ENCODE assay signal across 17 cellular contexts in genomic region chr12:54328595-54329337, GRCh38. TPM values are rescaled to one million over a fixed set of nuclear protein-coding genes. Genes with fewer than 3 reads are reported as not detected.
DNase-seq lines count a peak whose midpoint lies in the region; ATAC-seq and TF ChIP-seq lines count a peak whose summit lies in the region.
"Had no signal": no experiment of that assay in that cellular context is flagged by ENCODE, and none has a peak within 500 bp of the region (broad histone marks: within the 10 kb centered on the region; RNA-seq: fewer than 3 reads in every experiment).

No MANE protein-coding gene starts in this region.

- H3K4me1 ChIP-seq in lower lobe of right lung = peaks cover 76% of the 10 kb centered on the region
- H3K4me1 ChIP-seq: BE2C, SJCRH30 had no signal

- TF ChIP-seq CTCF in lower lobe of right lung (IDR thresholded peaks at IDR 0.05) = no peak

- H3K36me3 Mint-ChIP-seq in stimulated activated naive CD8-positive, alpha-beta T cell treated with anti-CD3 and anti-CD28 coated beads, Interleukin-15, Interleukin-2, amounts not matched to agents 100 ng/mL and 50 ng/mL, for 24 hours (ENCODE audit: low read depth) = peaks cover 4% of the 10 kb centered on the region
- peaks cover 17% of the 10 kb centered on the region for H3K36me3 Mint-ChIP-seq in activated CD4-positive, alpha-beta memory T cell treated with anti-CD3 and anti-CD28 coated beads, Interleukin-2, amount 10 ng/mL, durations not matched to agents 7 days and 5 days (ENCODE audit: low read depth)

- no peak for DNase-seq in stimulated activated naive CD8-positive, alpha-beta T cell treated with anti-CD3 and anti-CD28 coated beads, Interleukin-15, amount 100 ng/mL, for 72 hours
- DNase-seq in activated CD4-positive, alpha-beta memory T cell treated with anti-CD3 and anti-CD28 coated beads, Interleukin-2, amount 10 ng/mL, durations not matched to agents 7 days and 5 days = no peak
- DNase-seq in lower lobe of right lung = no peak
- no peak for DNase-seq in G401 (ENCODE audit: low spot score)
- no peak for DNase-seq in NCI-H2107 (lab: John Stamatoyannopoulos, UW)
- DNase-seq: activated CD4-positive, alpha-beta T cell treated with anti-CD3 and anti-CD28 coated beads for 1 hour; adrenal gland; BE2C; dorsolateral prefrontal cortex; NCI-H526 treated with DMSO at 0.1 percent for 48 hours; SJCRH30 had no signal

- in situ Hi-C loops in G401 (cut with HindIII; ENCODE audit: low sequenced_read_pairs) = loop anchor here (5.0 kb wide), 1 partner anchor 36 kb away; no protein-coding TSS in a partner anchor

- POLR2A ChIA-PET in activated CD4-positive, alpha-beta memory T cell treated with anti-CD3 and anti-CD28 coated beads, Interleukin-2, amount 10 ng/mL, durations not matched to agents 7 days and 5 days (lab: Charles Lee) = interaction anchor here (0.7 to 2.5 kb wide), 4 partner anchors 30 to 51 kb away, joined by 3 to 7 read pairs (median 4); no protein-coding TSS in a partner anchor

- peak overlapping the region; percentile 43 for H3K27ac Mint-ChIP-seq in stimulated activated naive CD8-positive, alpha-beta T cell treated with anti-CD3 and anti-CD28 coated beads, Interleukin-15, Interleukin-2, amounts not matched to agents 100 ng/mL and 50 ng/mL, for 24 hours
- peak overlapping the region in 1 of 2 donors; percentile 19 for H3K27ac Mint-ChIP-seq in stimulated activated naive CD8-positive, alpha-beta T cell treated with anti-CD3 and anti-CD28 coated beads, Interleukin-15, amount 100 ng/mL, for 72 hours
- H3K27ac Mint-ChIP-seq in activated CD4-positive, alpha-beta memory T cell treated with anti-CD3 and anti-CD28 coated beads, Interleukin-2, amount 10 ng/mL, durations not matched to agents 7 days and 5 days = peak overlapping the region; percentile 55

- H3K27me3 ChIP-seq in lower lobe of right lung (ENCODE audit: low read depth) = no peaks in the 10 kb centered on the region
- H3K27me3 ChIP-seq: adrenal gland, BE2C, dorsolateral prefrontal cortex, gastroesophageal sphincter, SJCRH30 had no signal

- intact Hi-C loops in lower lobe of right lung (cut with DNase I) = no loop called here

- no peak for ATAC-seq in stimulated activated naive CD8-positive, alpha-beta T cell treated with anti-CD3 and anti-CD28 coated beads, Interleukin-15, amount 100 ng/mL, for 72 hours
- ATAC-seq in lower lobe of right lung (no peak), HG03460 (IDR thresholded peaks at IDR 0.05; ENCODE audit: unreplicated experiment) (no peak), GM21529 (IDR thresholded peaks at IDR 0.05; ENCODE audit: unreplicated experiment) (no peak)
- ATAC-seq: gastroesophageal sphincter had no signal

- peak overlapping the region; percentile 20 for H3K27ac ChIP-seq in lower lobe of right lung
- H3K27ac ChIP-seq: gastroesophageal sphincter, SJCRH30 had no signal

- no peaks in the 10 kb centered on the region for H3K9me3 ChIP-seq in lower lobe of right lung
- H3K9me3 ChIP-seq: adrenal gland, BE2C, gastroesophageal sphincter, SJCRH30 had no signal

- no peak overlapping the region for H3K4me3 ChIP-seq in lower lobe of right lung
- H3K4me3 ChIP-seq: adrenal gland, dorsolateral prefrontal cortex, gastroesophageal sphincter, SJCRH30 had no signal

- H3K27me3 Mint-ChIP-seq in stimulated activated naive CD8-positive, alpha-beta T cell treated with anti-CD3 and anti-CD28 coated beads, Interleukin-15, Interleukin-2, amounts not matched to agents 100 ng/mL and 50 ng/mL, for 24 hours = no peaks in the 10 kb centered on the region
- H3K27me3 Mint-ChIP-seq in stimulated activated naive CD8-positive, alpha-beta T cell treated with anti-CD3 and anti-CD28 coated beads, Interleukin-15, amount 100 ng/mL, for 72 hours = no peaks in the 10 kb centered on the region
- no peaks in the 10 kb centered on the region for H3K27me3 Mint-ChIP-seq in activated CD4-positive, alpha-beta memory T cell treated with anti-CD3 and anti-CD28 coated beads, Interleukin-2, amount 10 ng/mL, durations not matched to agents 7 days and 5 days

- H3K36me3 ChIP-seq in lower lobe of right lung = peaks cover 16% of the 10 kb centered on the region
- H3K36me3 ChIP-seq: adrenal gland, BE2C had no signal

- no peaks in the 10 kb centered on the region for H3K9me3 Mint-ChIP-seq in stimulated activated naive CD8-positive, alpha-beta T cell treated with anti-CD3 and anti-CD28 coated beads, Interleukin-15, Interleukin-2, amounts not matched to agents 100 ng/mL and 50 ng/mL, for 24 hours
- H3K9me3 Mint-ChIP-seq in stimulated activated naive CD8-positive, alpha-beta T cell treated with anti-CD3 and anti-CD28 coated beads, Interleukin-15, amount 100 ng/mL, for 72 hours = no peaks in the 10 kb centered on the region
- no peaks in the 10 kb centered on the region for H3K9me3 Mint-ChIP-seq in activated CD4-positive, alpha-beta memory T cell treated with anti-CD3 and anti-CD28 coated beads, Interleukin-2, amount 10 ng/mL, durations not matched to agents 7 days and 5 days

- CTCF ChIA-PET in activated CD4-positive, alpha-beta memory T cell treated with anti-CD3 and anti-CD28 coated beads, Interleukin-2, amount 10 ng/mL, durations not matched to agents 7 days and 5 days (lab: Charles Lee) = interaction anchor here (0.8 to 5.1 kb wide), 6 partner anchors 7 to 71 kb away, joined by 3 to 105 read pairs (median 6); no protein-coding TSS in a partner anchor

- peaks cover 65% of the 10 kb centered on the region for H3K4me1 Mint-ChIP-seq in stimulated activated naive CD8-positive, alpha-beta T cell treated with anti-CD3 and anti-CD28 coated beads, Interleukin-15, Interleukin-2, amounts not matched to agents 100 ng/mL and 50 ng/mL, for 24 hours (ENCODE audit: low read depth)
- H3K4me1 Mint-ChIP-seq in stimulated activated naive CD8-positive, alpha-beta T cell treated with anti-CD3 and anti-CD28 coated beads, Interleukin-15, amount 100 ng/mL, for 72 hours = peaks cover 59% of the 10 kb centered on the region
- peaks cover 71% of the 10 kb centered on the region for H3K4me1 Mint-ChIP-seq in activated CD4-positive, alpha-beta memory T cell treated with anti-CD3 and anti-CD28 coated beads, Interleukin-2, amount 10 ng/mL, durations not matched to agents 7 days and 5 days

- H3K4me3 Mint-ChIP-seq in stimulated activated naive CD8-positive, alpha-beta T cell treated with anti-CD3 and anti-CD28 coated beads, Interleukin-15, Interleukin-2, amounts not matched to agents 100 ng/mL and 50 ng/mL, for 24 hours = no peak overlapping the region
- H3K4me3 Mint-ChIP-seq in stimulated activated naive CD8-positive, alpha-beta T cell treated with anti-CD3 and anti-CD28 coated beads, Interleukin-15, amount 100 ng/mL, for 72 hours = no peak overlapping the region
- H3K4me3 Mint-ChIP-seq in activated CD4-positive, alpha-beta memory T cell treated with anti-CD3 and anti-CD28 coated beads, Interleukin-2, amount 10 ng/mL, durations not matched to agents 7 days and 5 days = no peak overlapping the region

RNA-seq across cellular contexts. Expression of gene COPZ1, which starts 3.8 kb away (rescaled TPM):
- total RNA-seq in activated CD4-positive, alpha-beta memory T cell treated with anti-CD3 and anti-CD28 coated beads, Interleukin-2, amount 10 ng/mL, durations not matched to agents 7 days and 5 days = 100 to 1,000 TPM; 126 to 130 TPM
- 129 TPM for total RNA-seq in lower lobe of right lung
- total RNA-seq in G401 (2014; rRNA removed; shearing (Covaris generic)) = 219 and 225 TPM in 2 replicates

RNA-seq across cellular contexts. Expression of gene NFE2, which starts 28.0 kb away (rescaled TPM):
- under 1 TPM in 1 of 2 experiments, not detected in 1; 0.20 TPM for total RNA-seq in activated CD4-positive, alpha-beta memory T cell treated with anti-CD3 and anti-CD28 coated beads, Interleukin-2, amount 10 ng/mL, durations not matched to agents 7 days and 5 days
- total RNA-seq in lower lobe of right lung = 13.5 TPM
- total RNA-seq in G401 (2014; rRNA removed; shearing (Covaris generic)) = 13.7 and 18.5 TPM in 2 replicates
- total RNA-seq: SJCRH30 had no signal

RNA-seq across cellular contexts. Expression of gene GPR84, which starts 35.5 kb away (rescaled TPM):
- under 1 TPM; 0.18 to 0.25 TPM for total RNA-seq in activated CD4-positive, alpha-beta memory T cell treated with anti-CD3 and anti-CD28 coated beads, Interleukin-2, amount 10 ng/mL, durations not matched to agents 7 days and 5 days
- 0.65 TPM for total RNA-seq in lower lobe of right lung
- total RNA-seq in G401 (2014; rRNA removed; shearing (Covaris generic)) = 1.0 TPM in 1 of 2 replicates, not detected in the other
- total RNA-seq: HT-29, kidney epithelial cell, SJCRH30 had no signal

RNA-seq across cellular contexts. Expression of gene HNRNPA1, which starts 48.2 kb away (rescaled TPM):
- 1,000 to 10,000 TPM; 1,361 to 1,363 TPM for total RNA-seq in activated CD4-positive, alpha-beta memory T cell treated with anti-CD3 and anti-CD28 coated beads, Interleukin-2, amount 10 ng/mL, durations not matched to agents 7 days and 5 days
- total RNA-seq in lower lobe of right lung = 598 TPM
- total RNA-seq in G401 (2014; rRNA removed; shearing (Covaris generic)) = 312 and 417 TPM in 2 replicates

RNA-seq across cellular contexts. Expression of gene CBX5, which starts 48.8 kb away (rescaled TPM):
- total RNA-seq in activated CD4-positive, alpha-beta memory T cell treated with anti-CD3 and anti-CD28 coated beads, Interleukin-2, amount 10 ng/mL, durations not matched to agents 7 days and 5 days = 100 to 1,000 TPM; 103 to 106 TPM
- 50.1 TPM for total RNA-seq in lower lobe of right lung
- total RNA-seq in G401 (2014; rRNA removed; shearing (Covaris generic)) = 59.0 and 67.6 TPM in 2 replicates

Comparison
In these comparisons a context has a peak if more than half of its experiments do, and no peak if none do; other contexts are left out.
1. RNA of gene NFE2, which starts 28.0 kb away (total RNA-seq): 13.7 to 18.5 TPM in G401 and 13.5 TPM in lower lobe of right lung (single experiment); 0.20 TPM in activated CD4-positive, alpha-beta memory T cell treated with anti-CD3 and anti-CD28 coated beads, Interleukin-2, amount 10 ng/mL, durations not matched to agents 7 days and 5 days; every median in the first group is over 10 times any median in the second.